Comparison of ENCODE assay signal across 33 cellular contexts in genomic region chr4:174080361-174080760, GRCh38.
A peak's percentile ranks its signal among the peaks of the same experiment; 100 is the strongest.
DNase-seq lines count a peak whose midpoint lies in the region; ATAC-seq and TF ChIP-seq lines count a peak whose summit lies in the region.
"Had no signal": no experiment of that assay in that cellular context is flagged by ENCODE, and none has a peak within 500 bp of the region (broad histone marks: within the 10 kb centered on the region; RNA-seq: fewer than 3 reads in every experiment).

No MANE protein-coding gene starts in this region.

- CTCF ChIA-PET in WTC11 (lab: Charles Lee), result no interaction called here

- no peak overlapping the region for H3K4me3 Mint-ChIP-seq in WTC11
- H3K4me3 Mint-ChIP-seq: B cell; CD8-positive, alpha-beta T cell; nephron progenitor cell had no signal

- H3K9me3 ChIP-seq in mesenchymal stem cell (ENCODE audit: control insufficient read depth, low read length) (no peaks in the 10 kb centered on the region), esophagus muscularis mucosa (no peaks in the 10 kb centered on the region)
- H3K9me3 ChIP-seq: A549, testis had no signal

- no peaks in the 10 kb centered on the region for H3K9me3 Mint-ChIP-seq in WTC11
- H3K9me3 Mint-ChIP-seq: activated naive CD4-positive, alpha-beta T cell treated with anti-CD3 and anti-CD28 coated beads, Interleukin-2, amount 50 U/mL, for 72 hours; CD8-positive, alpha-beta T cell; nephron progenitor cell had no signal

- no peak overlapping the region for H3K27ac Mint-ChIP-seq in WTC11
- H3K27ac Mint-ChIP-seq: activated naive CD4-positive, alpha-beta T cell treated with anti-CD3 and anti-CD28 coated beads, Interleukin-2, amount 50 U/mL, for 72 hours; B cell; CD8-positive, alpha-beta T cell; nephron progenitor cell had no signal

- no peak overlapping the region for H3K14ac ChIP-seq in mesenchymal stem cell (ENCODE audit: low read length in 2 of 2)

- H2AK5ac ChIP-seq in mesenchymal stem cell (ENCODE audit: low read length, severe bottlenecking), result no peak overlapping the region

- no peak overlapping the region for H2BK12ac ChIP-seq in mesenchymal stem cell (ENCODE audit: low read length in 2 of 2)

- no peak overlapping the region for H2AFZ ChIP-seq in ACC112 (ENCODE audit: low read length, unreplicated experiment)
- H2AFZ ChIP-seq in mesenchymal stem cell (ENCODE audit: low read depth, low read length), result no peak overlapping the region

- no peak overlapping the region for H3K4me2 ChIP-seq in mesenchymal stem cell (ENCODE audit: low read length, poor library complexity, severe bottlenecking)
- H3K4me2 ChIP-seq: A549 had no signal

- no peak overlapping the region for H4K8ac ChIP-seq in mesenchymal stem cell (ENCODE audit: low read length)

- H3K4ac ChIP-seq in mesenchymal stem cell (ENCODE audit: low read depth in 1 of 2, low read length in 2 of 2), result no peak overlapping the region

- H3K36me3 ChIP-seq in ACC112 (ENCODE audit: insufficient read depth, low read length) (no peaks in the 10 kb centered on the region), mesenchymal stem cell (ENCODE audit: control insufficient read depth in 1 of 2, insufficient read depth in 2 of 2, low read depth in 1 of 2, low read length in 2 of 2) (no peaks in the 10 kb centered on the region), esophagus muscularis mucosa (no peaks in the 10 kb centered on the region)
- H3K36me3 ChIP-seq: WERI-Rb-1 had no signal

- DNase-seq in HCEC 1CT (peak; percentile 85), epithelial cell of esophagus (ENCODE audit: low read depth) (peak; percentile 29), mesenchymal stem cell (peak; percentile 94), esophagus muscularis mucosa (ENCODE audit: extremely low spot score) (no peak), WTC11 (ENCODE audit: low spot score) (no peak)
- DNase-seq: activated CD4-positive, alpha-beta T cell treated with anti-CD3 and anti-CD28 coated beads for 48 hours; aorta; CD8-positive, alpha-beta T cell; DMS 273 treated with DMSO at 0.1 percent for 48 hours; effector memory CD4-positive, alpha-beta T cell; erythroblast; hypothalamus; left cardiac atrium; mammary epithelial cell; NCI-H1048; NCI-H1694 treated with DMSO at 0.1 percent for 48 hours; NCI-H2171 treated with DMSO at 0.1 percent for 48 hours; NCI-H510A; nephron progenitor cell; SIG-M5; small intestine; stimulated activated naive CD8-positive, alpha-beta T cell treated with anti-CD3 and anti-CD28 coated beads, Interleukin-15, Interleukin-2, amounts not matched to agents 100 U/mL and 50 U/mL, for 24 hours; SW 1271; T-helper 9 cell; testis; WERI-Rb-1 had no signal

- no peaks in the 10 kb centered on the region for H3K4me1 Mint-ChIP-seq in WTC11
- H3K4me1 Mint-ChIP-seq: B cell, nephron progenitor cell had no signal

- no peak overlapping the region for H3K4me3 ChIP-seq in ACC112 (ENCODE audit: low read depth, low read length)
- no peak overlapping the region for H3K4me3 ChIP-seq in epithelial cell of esophagus (ENCODE audit: low read length)
- H3K4me3 ChIP-seq in mesenchymal stem cell (ENCODE audit: insufficient read depth in 1 of 2, low read depth in 1 of 2, low read length in 2 of 2), result no peak overlapping the region
- no peak overlapping the region for H3K4me3 ChIP-seq in esophagus muscularis mucosa
- H3K4me3 ChIP-seq: A549, coronary artery, testis had no signal

- no peak overlapping the region for H3K23ac ChIP-seq in mesenchymal stem cell (ENCODE audit: low read length in 2 of 2)

- no peak overlapping the region for H2BK120ac ChIP-seq in mesenchymal stem cell (ENCODE audit: low read depth, low read length)

- TF ChIP-seq CTCF in epithelial cell of esophagus (IDR thresholded peaks at IDR 0.05; ENCODE audit: insufficient read depth, low read depth, low read length, missing control alignments) (no peak), esophagus muscularis mucosa (IDR thresholded peaks at IDR 0.05) (no peak), WTC11 (IDR thresholded peaks at IDR 0.05) (no peak)

- H3K4me1 ChIP-seq in ACC112 (ENCODE audit: control insufficient read depth, insufficient read depth, low read length, unreplicated experiment) (peaks cover 13% of the 10 kb centered on the region), mesenchymal stem cell (ENCODE audit: control insufficient read depth, insufficient read depth, low read depth, low read length) (no peaks in the 10 kb centered on the region), esophagus muscularis mucosa (peaks cover 0 to 18% (median 0%) of the 10 kb centered on the region in 4 donors)
- H3K4me1 ChIP-seq: A549, testis had no signal

- no peaks in the 10 kb centered on the region for H3K27me3 Mint-ChIP-seq in WTC11 (ENCODE audit: low read depth)
- H3K27me3 Mint-ChIP-seq: B cell had no signal

- H3K9ac ChIP-seq in mesenchymal stem cell (ENCODE audit: low read length), result peak overlapping the region; percentile 38

- H2BK15ac ChIP-seq in mesenchymal stem cell (ENCODE audit: low read depth, poor library complexity, severe bottlenecking), result no peak overlapping the region

- intact Hi-C loops in esophagus muscularis mucosa (cut with DNase I), result no loop called here

- POLR2A ChIA-PET in WTC11 (lab: Charles Lee), result no interaction called here

- H2BK5ac ChIP-seq in mesenchymal stem cell (ENCODE audit: low read depth, low read length, poor library complexity, severe bottlenecking), result no peak overlapping the region

- no peak overlapping the region for H4K91ac ChIP-seq in mesenchymal stem cell (ENCODE audit: low read length)

- H3K27me3 ChIP-seq in ACC112 (ENCODE audit: insufficient read depth, low read length) (no peaks in the 10 kb centered on the region), mesenchymal stem cell (ENCODE audit: control insufficient read depth in 1 of 2, insufficient read depth in 1 of 2, low read length in 2 of 2) (no peaks in the 10 kb centered on the region), esophagus muscularis mucosa (no peaks in the 10 kb centered on the region)
- H3K27me3 ChIP-seq: testis had no signal

- no peaks in the 10 kb centered on the region for H3K36me3 Mint-ChIP-seq in WTC11
- H3K36me3 Mint-ChIP-seq: activated naive CD4-positive, alpha-beta T cell treated with anti-CD3 and anti-CD28 coated beads, Interleukin-2, amount 50 U/mL, for 72 hours; CD8-positive, alpha-beta T cell had no signal

- ATAC-seq in GM19324 (IDR thresholded peaks at IDR 0.05; ENCODE audit: low FRiP score, unreplicated experiment) (no peak), esophagus mucosa (no peak), WTC11 (no peak)
- ATAC-seq: A549; activated naive CD4-positive, alpha-beta T cell treated with anti-CD3 and anti-CD28 coated beads, Interleukin-2, amount 50 U/mL, for 72 hours; CD8-positive, alpha-beta T cell; stimulated activated naive CD8-positive, alpha-beta T cell treated with anti-CD3 and anti-CD28 coated beads, Interleukin-15, Interleukin-2, amounts not matched to agents 100 U/mL and 50 U/mL, for 24 hours had no signal

- TF ChIP-seq POLR2A in esophagus muscularis mucosa (IDR thresholded peaks at IDR 0.05; ENCODE audit: low read depth), result no peak

- peak overlapping the region; percentile 43; the same call in 1 of the 2 replicates for H3K27ac ChIP-seq in ACC112 (ENCODE audit: low read depth, low read length)
- H3K27ac ChIP-seq in mesenchymal stem cell (ENCODE audit: low read length, poor library complexity, severe bottlenecking), result no peak overlapping the region
- no peak overlapping the region for H3K27ac ChIP-seq in esophagus muscularis mucosa (replicated peaks in 1 of 4)
- H3K27ac ChIP-seq: A549, coronary artery, testis, WERI-Rb-1 had no signal

- no peak for TF ChIP-seq EP300 in esophagus muscularis mucosa (IDR thresholded peaks at IDR 0.05)

- H3K18ac ChIP-seq in mesenchymal stem cell (ENCODE audit: low read depth in 1 of 2, low read length in 2 of 2), result no peak overlapping the region

- no peaks in the 10 kb centered on the region for H3K79me1 ChIP-seq in mesenchymal stem cell (replicated peaks; ENCODE audit: low read length, poor library complexity, severe bottlenecking)

- no peaks in the 10 kb centered on the region for H3K79me2 ChIP-seq in ACC112 (ENCODE audit: control insufficient read depth, insufficient read depth, low read length, unreplicated experiment)

TF ChIP-seq in WTC11, 78 proteins besides CTCF, POLR2A, EP300 and RAD21:
- TF ChIP-seq ERG (CRISPR knock-in tag; IDR thresholded peaks at IDR 0.05), result no peak
- no peak for TF ChIP-seq SOX15 (CRISPR knock-in tag; IDR thresholded peaks at IDR 0.05)
- TF ChIP-seq RELA (CRISPR knock-in tag; IDR thresholded peaks at IDR 0.05; ENCODE audit: borderline replicate concordance), result no peak
- TF ChIP-seq STAT6 (CRISPR knock-in tag; conservative IDR thresholded peaks at IDR 0.05; ENCODE audit: low read depth), result no peak
- TF ChIP-seq MAX (CRISPR knock-in tag; IDR thresholded peaks at IDR 0.05), result no peak
TF ChIP-seq in WTC11: peak in this region for 0.

Comparison
In these comparisons a context has a peak if more than half of its experiments do, and no peak if none do; other contexts are left out.
1. DNase-seq: peak in HCEC 1CT (single experiment), epithelial cell of esophagus (single experiment) and mesenchymal stem cell (single experiment); none in esophagus muscularis mucosa (single experiment) and WTC11 (single experiment).